Comparison of ENCODE assay signal across 7 cellular contexts in the genomic region with DNA sequence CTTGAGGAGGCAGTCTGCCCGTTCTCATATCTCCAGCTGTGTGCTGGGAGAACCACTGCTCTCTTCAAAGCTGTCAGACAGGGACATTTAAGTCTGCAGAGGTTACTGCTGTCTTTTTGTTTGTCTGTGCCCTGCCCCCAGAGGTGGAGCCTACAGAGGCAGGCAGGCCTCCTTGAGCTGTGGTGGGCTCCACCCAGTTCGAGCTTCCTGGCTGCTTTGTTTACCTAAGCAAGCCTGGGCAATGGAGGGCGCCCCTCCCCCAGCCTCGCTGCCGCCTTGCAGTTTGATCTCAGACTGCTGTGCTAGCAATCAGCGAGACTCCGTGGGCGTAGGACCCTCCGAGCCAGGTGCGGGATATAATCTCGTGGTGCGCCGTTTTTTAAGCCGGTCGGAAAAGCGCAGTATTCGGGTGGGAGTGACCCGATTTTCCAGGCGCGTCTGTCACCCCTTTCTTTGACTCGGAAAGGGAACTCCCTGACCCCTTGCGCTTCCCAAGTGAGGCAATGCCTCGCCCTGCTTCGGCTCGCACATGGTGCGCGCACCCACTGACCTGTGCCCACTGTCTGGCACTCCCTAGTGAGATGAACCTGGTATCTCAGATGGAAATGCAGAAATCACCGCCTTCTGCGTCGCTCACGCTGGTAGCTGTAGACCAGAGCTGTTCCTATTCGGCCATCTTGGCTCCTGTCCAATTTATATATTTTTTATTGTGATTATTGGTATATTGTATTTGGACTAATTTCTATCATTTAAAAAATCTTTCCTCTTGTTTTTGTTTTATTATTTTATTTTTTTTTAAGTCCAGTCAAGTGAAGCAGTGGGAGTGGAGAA. TPM values are rescaled to one million over a fixed set of nuclear protein-coding genes. Genes with fewer than 3 reads are reported as not detected.
A peak's percentile ranks its signal among the peaks of the same experiment; 100 is the strongest.
DNase-seq lines count a peak whose midpoint lies in the region.
"Not testable (repeated sequence)": the region's sequence is repeated elsewhere in the genome, so short reads cannot be mapped to it uniquely, and the experiment has no call there.

No MANE protein-coding gene starts in this region.

- H3K4me1 ChIP-seq in HUES48 (ENCODE audit: control insufficient read depth, insufficient read depth, low read length); SJCRH30; iPS-15b (ENCODE audit: control insufficient read depth, insufficient read depth, low read length): not testable (repeated sequence)

- not testable (repeated sequence) for H3K9ac ChIP-seq in HUES48 (ENCODE audit: low read depth, low read length); iPS-15b (ENCODE audit: low read depth, low read length)

- H3K9me3 ChIP-seq in HUES48 (ENCODE audit: control insufficient read depth, insufficient read depth, low read length); SJCRH30 (replicated peaks); iPS-15b (ENCODE audit: control insufficient read depth, insufficient read depth, low read length): not testable (repeated sequence)

- H3K27ac Mint-ChIP-seq in activated CD4-positive, alpha-beta T cell treated with anti-CD3 and anti-CD28 coated beads, Interleukin-2, amount 10 ng/mL, durations not matched to agents 7 days and 5 days, result peak overlapping the region; percentile 85
- H3K27ac Mint-ChIP-seq in activated naive CD4-positive, alpha-beta T cell treated with anti-CD3 and anti-CD28 coated beads, Interleukin-2, amount 50 U/mL, for 24 hours, result peak overlapping the region; percentile 30

- DNase-seq in DMS153 treated with DMSO at 0.1 percent for 48 hours (lab: John Stamatoyannopoulos, UW; ENCODE audit: unreplicated experiment), result peak; percentile 27
- peak; percentile 48 for DNase-seq in NCI-H2171 treated with DMSO at 0.1 percent for 48 hours (lab: John Stamatoyannopoulos, UW)
- DNase-seq in SJCRH30, result peak in 1 of 2 experiments; percentile 3
- not testable (repeated sequence) for DNase-seq in activated CD4-positive, alpha-beta T cell treated with anti-CD3 and anti-CD28 coated beads, Interleukin-2, amount 10 ng/mL, durations not matched to agents 7 days and 5 days

- H3K4me1 Mint-ChIP-seq in activated CD4-positive, alpha-beta T cell treated with anti-CD3 and anti-CD28 coated beads, Interleukin-2, amount 10 ng/mL, durations not matched to agents 7 days and 5 days, result peaks cover 13% of the 10 kb centered on the region
- H3K4me1 Mint-ChIP-seq in activated naive CD4-positive, alpha-beta T cell treated with anti-CD3 and anti-CD28 coated beads, Interleukin-2, amount 50 U/mL, for 24 hours, result peaks cover 24% of the 10 kb centered on the region

- not testable (repeated sequence) for H3K27me3 ChIP-seq in HUES48 (ENCODE audit: control insufficient read depth, insufficient read depth, low read length); SJCRH30; iPS-15b (ENCODE audit: control insufficient read depth, insufficient read depth, low read length)

- peak overlapping the region; percentile 20 for H3K4me3 ChIP-seq in HUES48 (ENCODE audit: low read depth, low read length)
- H3K4me3 ChIP-seq in SJCRH30, result peak overlapping the region; percentile 46
- peak overlapping the region; percentile 38 for H3K4me3 ChIP-seq in iPS-15b (ENCODE audit: low read depth, low read length)

- H3K27me3 Mint-ChIP-seq in activated CD4-positive, alpha-beta T cell treated with anti-CD3 and anti-CD28 coated beads, Interleukin-2, amount 10 ng/mL, durations not matched to agents 7 days and 5 days; activated naive CD4-positive, alpha-beta T cell treated with anti-CD3 and anti-CD28 coated beads, Interleukin-2, amount 50 U/mL, for 24 hours: not testable (repeated sequence)

- H3K4me3 Mint-ChIP-seq in activated CD4-positive, alpha-beta T cell treated with anti-CD3 and anti-CD28 coated beads, Interleukin-2, amount 10 ng/mL, durations not matched to agents 7 days and 5 days, result peak overlapping the region; percentile 49
- not testable (repeated sequence) for H3K4me3 Mint-ChIP-seq in activated naive CD4-positive, alpha-beta T cell treated with anti-CD3 and anti-CD28 coated beads, Interleukin-2, amount 50 U/mL, for 24 hours

- POLR2A ChIA-PET in activated CD4-positive, alpha-beta T cell treated with anti-CD3 and anti-CD28 coated beads, Interleukin-2, amount 10 ng/mL, durations not matched to agents 7 days and 5 days (lab: Charles Lee), result not testable (repeated sequence)

- not testable (repeated sequence) for H3K36me3 ChIP-seq in HUES48 (ENCODE audit: control insufficient read depth, insufficient read depth, low read length); SJCRH30; iPS-15b (ENCODE audit: control insufficient read depth, insufficient read depth, low read length)

- not testable (repeated sequence) for H3K36me3 Mint-ChIP-seq in activated CD4-positive, alpha-beta T cell treated with anti-CD3 and anti-CD28 coated beads, Interleukin-2, amount 10 ng/mL, durations not matched to agents 7 days and 5 days (ENCODE audit: low read depth); activated naive CD4-positive, alpha-beta T cell treated with anti-CD3 and anti-CD28 coated beads, Interleukin-2, amount 50 U/mL, for 24 hours

- not testable (repeated sequence) for H3K27ac ChIP-seq in HUES48 (ENCODE audit: low read depth, low read length); SJCRH30

- CTCF ChIA-PET in activated CD4-positive, alpha-beta T cell treated with anti-CD3 and anti-CD28 coated beads, Interleukin-2, amount 10 ng/mL, durations not matched to agents 7 days and 5 days (lab: Charles Lee), result not testable (repeated sequence)

- H3K9me3 Mint-ChIP-seq in activated CD4-positive, alpha-beta T cell treated with anti-CD3 and anti-CD28 coated beads, Interleukin-2, amount 10 ng/mL, durations not matched to agents 7 days and 5 days, result not testable (repeated sequence)
- peaks cover 14% of the 10 kb centered on the region for H3K9me3 Mint-ChIP-seq in activated naive CD4-positive, alpha-beta T cell treated with anti-CD3 and anti-CD28 coated beads, Interleukin-2, amount 50 U/mL, for 24 hours

RNA-seq across cellular contexts. Expression of a gene that starts 59.7 kb away (rescaled TPM):
- total RNA-seq in SJCRH30 (2014; rRNA removed; shearing (Covaris generic)), result 49.9 and 63.5 TPM in 2 replicates
- total RNA-seq in activated CD4-positive, alpha-beta T cell treated with anti-CD3 and anti-CD28 coated beads, Interleukin-2, amount 10 ng/mL, durations not matched to agents 7 days and 5 days, result 10 to 100 TPM; 87.9 to 89.9 TPM
